Comparison of ENCODE assay signal across 22 cellular contexts in genomic region chr9:126793686-126794417, GRCh38. TPM values are rescaled to one million over a fixed set of nuclear protein-coding genes. Genes with fewer than 3 reads are reported as not detected.
DNase-seq lines count a peak whose midpoint lies in the region; ATAC-seq, FAIRE-seq and TF ChIP-seq lines count a peak whose summit lies in the region.
"Had no signal": no experiment of that assay in that cellular context is flagged by ENCODE, and none has a peak within 500 bp of the region (broad histone marks: within the 10 kb centered on the region; RNA-seq: fewer than 3 reads in every experiment).

No MANE protein-coding gene starts in this region.

- H3K9me3 Mint-ChIP-seq in stimulated activated naive B cell treated with anti-CD40 and anti-IgM and Interleukin-4, amounts not matched to agents 10 μg/mL and 1 μg/mL and 100 μg/mL, for 72 hours, result no peaks in the 10 kb centered on the region
- H3K9me3 Mint-ChIP-seq: HFFc6 had no signal

- no peaks in the 10 kb centered on the region for H4K20me1 ChIP-seq in smooth muscle cell (ENCODE audit: low read depth)

- H3K4me3 ChIP-seq in bronchial epithelial cell (ENCODE audit: low read depth, low read length) (no peak overlapping the region), mesenchymal stem cell (ENCODE audit: insufficient read depth in 1 of 2, low read depth in 1 of 2, low read length in 2 of 2) (no peak overlapping the region), smooth muscle cell (no peak overlapping the region)
- H3K4me3 ChIP-seq: SJCRH30 had no signal

- WGBS in mesenchymal stem cell, result 90% methylated on average over 9 of the region's 10 CpGs
- 85% methylated on average over 10 of the region's 10 CpGs for WGBS in smooth muscle cell (ENCODE audit: low lambda C conversion rate)

- ATAC-seq in stimulated activated naive B cell treated with anti-CD40 and anti-IgM and Interleukin-4, amounts not matched to agents 10 μg/mL and 1 μg/mL and 100 μg/mL, for 72 hours (replicated peaks), result no peak
- no peak for ATAC-seq in GM21360 (IDR thresholded peaks at IDR 0.05; ENCODE audit: unreplicated experiment)
- ATAC-seq: Panc1 had no signal

- TF ChIP-seq CTCF in bronchial epithelial cell (IDR thresholded peaks at IDR 0.05; ENCODE audit: insufficient read depth, low read length, severe bottlenecking) (no peak), smooth muscle cell (IDR thresholded peaks at IDR 0.05; ENCODE audit: borderline replicate concordance, insufficient read depth, poor library complexity, severe bottlenecking) (no peak)

- H3K9me3 ChIP-seq in mesenchymal stem cell (ENCODE audit: control insufficient read depth, low read length) (no peaks in the 10 kb centered on the region), smooth muscle cell (replicated peaks; ENCODE audit: low read depth) (no peaks in the 10 kb centered on the region)
- H3K9me3 ChIP-seq: BE2C had no signal

- H3K23ac ChIP-seq in mesenchymal stem cell (ENCODE audit: low read length in 2 of 2), result no peak overlapping the region

- peak overlapping the region; percentile 73 to 91 for H3K4ac ChIP-seq in mesenchymal stem cell (ENCODE audit: low read depth in 1 of 2, low read length in 2 of 2)

- peak; percentile 76 for FAIRE-seq in bronchial epithelial cell (lab: Jason Lieb, UNC)
- FAIRE-seq: GM12892, GM19239 had no signal

- H3K27me3 Mint-ChIP-seq in stimulated activated naive B cell treated with anti-CD40 and anti-IgM and Interleukin-4, amounts not matched to agents 10 μg/mL and 1 μg/mL and 100 μg/mL, for 72 hours, result peaks cover 42 to 49% of the 10 kb centered on the region in 2 donors

- H3K18ac ChIP-seq in mesenchymal stem cell (ENCODE audit: low read depth in 1 of 2, low read length in 2 of 2), result peak overlapping the region; percentile 82 to 91

- no peak overlapping the region for H3K4me2 ChIP-seq in mesenchymal stem cell (ENCODE audit: low read length, poor library complexity, severe bottlenecking)
- H3K4me2 ChIP-seq in smooth muscle cell, result no peak overlapping the region

- H2BK5ac ChIP-seq in mesenchymal stem cell (ENCODE audit: low read depth, low read length, poor library complexity, severe bottlenecking), result no peak overlapping the region

- no peaks in the 10 kb centered on the region for H3K79me2 ChIP-seq in smooth muscle cell (ENCODE audit: low read depth)

- peak overlapping the region; percentile 98 for H4K91ac ChIP-seq in mesenchymal stem cell (ENCODE audit: low read length)

- H4K8ac ChIP-seq in mesenchymal stem cell (ENCODE audit: low read length), result peak overlapping the region; percentile 83

- H2AFZ ChIP-seq in mesenchymal stem cell (ENCODE audit: low read depth, low read length) (peak overlapping the region; percentile 18), smooth muscle cell (ENCODE audit: low read depth) (no peak overlapping the region)

- H2BK15ac ChIP-seq in mesenchymal stem cell (ENCODE audit: low read depth, poor library complexity, severe bottlenecking), result peak overlapping the region; percentile 93

- peak overlapping the region; percentile 59 to 100 for H2BK12ac ChIP-seq in mesenchymal stem cell (ENCODE audit: low read length in 2 of 2)

- H3F3A ChIP-seq in smooth muscle cell (ENCODE audit: low read depth), result no peaks in the 10 kb centered on the region

- H3K36me3 ChIP-seq in bronchial epithelial cell (ENCODE audit: control insufficient read depth, insufficient read depth, low read length) (no peaks in the 10 kb centered on the region), mesenchymal stem cell (ENCODE audit: control insufficient read depth in 1 of 2, insufficient read depth in 2 of 2, low read depth in 1 of 2, low read length in 2 of 2) (peaks cover 0 to 3% of the 10 kb centered on the region in 2 experiments), smooth muscle cell (ENCODE audit: low read depth) (no peaks in the 10 kb centered on the region)
- H3K36me3 ChIP-seq: BE2C, SJCRH30 had no signal

- no peak overlapping the region for H3K4me3 Mint-ChIP-seq in stimulated activated naive B cell treated with anti-CD40 and anti-IgM and Interleukin-4, amounts not matched to agents 10 μg/mL and 1 μg/mL and 100 μg/mL, for 72 hours
- H3K4me3 Mint-ChIP-seq: CD4-positive, alpha-beta memory T cell; HFFc6 had no signal

- H3K9ac ChIP-seq in mesenchymal stem cell (ENCODE audit: low read length) (no peak overlapping the region), smooth muscle cell (ENCODE audit: low read depth) (no peak overlapping the region)

- H3K36me3 Mint-ChIP-seq in stimulated activated naive B cell treated with anti-CD40 and anti-IgM and Interleukin-4, amounts not matched to agents 10 μg/mL and 1 μg/mL and 100 μg/mL, for 72 hours, result peaks cover 0 to 2% of the 10 kb centered on the region in 2 donors
- H3K36me3 Mint-ChIP-seq: CD4-positive, alpha-beta memory T cell had no signal

- H3K27ac ChIP-seq in mesenchymal stem cell (ENCODE audit: low read length, poor library complexity, severe bottlenecking), result no peak overlapping the region
- peak overlapping the region; percentile 77 for H3K27ac ChIP-seq in smooth muscle cell (ENCODE audit: low read depth)
- H3K27ac ChIP-seq: SJCRH30 had no signal

- H3K14ac ChIP-seq in mesenchymal stem cell (ENCODE audit: low read length in 2 of 2), result peak overlapping the region in 1 of 2 experiments; percentile 97

- peak overlapping the region; percentile 86 for H2BK120ac ChIP-seq in mesenchymal stem cell (ENCODE audit: low read depth, low read length)

- DNase-seq in HPDE6-E6E7 (ENCODE audit: extremely low spot score) (peak; percentile 90), bronchial epithelial cell (ENCODE audit: low read depth) (peak; percentile 99), mesenchymal stem cell (no peak), smooth muscle cell (lab: John Stamatoyannopoulos, UW; ENCODE audit: unreplicated experiment) (no peak), NCI-H187 treated with DMSO at 0.1 percent for 48 hours (lab: John Stamatoyannopoulos, UW) (no peak)
- no peak for DNase-seq in activated naive CD4-positive, alpha-beta T cell (lab: John Stamatoyannopoulos, UW)
- DNase-seq in stimulated activated naive B cell treated with anti-CD40 and anti-IgM and Interleukin-4, amounts not matched to agents 10 μg/mL and 1 μg/mL and 100 μg/mL, for 72 hours, result no peak
- DNase-seq: BE2C; CD4-positive, alpha-beta memory T cell; DMS79 treated with DMSO at 0.1 percent for 48 hours; GDM1; HFFc6; Kasumi-1; NCI-H1417; NCI-H2029; NCI-H2171 treated with DMSO at 0.1 percent for 48 hours; NCI-H510A; SJCRH30 had no signal

- H2AK5ac ChIP-seq in mesenchymal stem cell (ENCODE audit: low read length, severe bottlenecking), result peak overlapping the region; percentile 31

- no peak overlapping the region for H3K27ac Mint-ChIP-seq in stimulated activated naive B cell treated with anti-CD40 and anti-IgM and Interleukin-4, amounts not matched to agents 10 μg/mL and 1 μg/mL and 100 μg/mL, for 72 hours
- H3K27ac Mint-ChIP-seq: HFFc6 had no signal

- H3K4me1 ChIP-seq in mesenchymal stem cell (ENCODE audit: control insufficient read depth, insufficient read depth, low read depth, low read length) (peaks cover 14% of the 10 kb centered on the region), smooth muscle cell (ENCODE audit: low read depth) (no peaks in the 10 kb centered on the region)
- H3K4me1 ChIP-seq: BE2C, SJCRH30 had no signal

- H3K27me3 ChIP-seq in bronchial epithelial cell (ENCODE audit: control insufficient read depth, insufficient read depth, low read length), result no peaks in the 10 kb centered on the region
- peaks cover 0 to 6% of the 10 kb centered on the region in 2 experiments for H3K27me3 ChIP-seq in mesenchymal stem cell (ENCODE audit: control insufficient read depth in 1 of 2, insufficient read depth in 1 of 2, low read length in 2 of 2)
- no peaks in the 10 kb centered on the region for H3K27me3 ChIP-seq in smooth muscle cell (ENCODE audit: low read depth)

- no peaks in the 10 kb centered on the region for H3K79me1 ChIP-seq in mesenchymal stem cell (replicated peaks; ENCODE audit: low read length, poor library complexity, severe bottlenecking)

- H3K4me1 Mint-ChIP-seq in stimulated activated naive B cell treated with anti-CD40 and anti-IgM and Interleukin-4, amounts not matched to agents 10 μg/mL and 1 μg/mL and 100 μg/mL, for 72 hours, result no peaks in the 10 kb centered on the region
- H3K4me1 Mint-ChIP-seq: CD4-positive, alpha-beta memory T cell had no signal

RNA-seq across cellular contexts. Expression of gene ZBTB43, which starts 11.0 kb away (rescaled TPM):
- total RNA-seq in bronchial epithelial cell, result 12.8 and 21.9 TPM in 2 replicates
- polyA plus RNA-seq in mesenchymal stem cell (2013, experiment 1 of 2), result 8.1 TPM
- 8.2 TPM for polyA plus RNA-seq in mesenchymal stem cell (2013, experiment 2 of 2)
- 12.3 and 13.3 TPM in 2 replicates for total RNA-seq in smooth muscle cell
- 10.8 and 11.5 TPM in 2 replicates for polyA plus RNA-seq in smooth muscle cell

Comparison
In these comparisons a context has a peak if more than half of its experiments do, and no peak if none do; other contexts are left out.
1. DNase-seq: peak in HPDE6-E6E7 (single experiment) and bronchial epithelial cell (single experiment); none in mesenchymal stem cell (single experiment), smooth muscle cell (single experiment), activated naive CD4-positive, alpha-beta T cell (0 of 4), stimulated activated naive B cell treated with anti-CD40 and anti-IgM and Interleukin-4, amounts not matched to agents 10 μg/mL and 1 μg/mL and 100 μg/mL, for 72 hours (single experiment) and NCI-H187 treated with DMSO at 0.1 percent for 48 hours (single experiment).